Comparison of ENCODE assay signal across 8 cellular contexts in genomic region chr2:8543412-8544167, GRCh38.
DNase-seq lines count a peak whose midpoint lies in the region; ATAC-seq and TF ChIP-seq lines count a peak whose summit lies in the region.

No MANE protein-coding gene starts in this region.

- H3K36me3 Mint-ChIP-seq in naive B cell: peaks cover 0 to 8% of the 10 kb centered on the region in 2 donors

- TF ChIP-seq CTCF in thyroid gland (IDR thresholded peaks at IDR 0.05): no peak

- H3K4me3 ChIP-seq in thymus (ENCODE audit: low read length) (no peak overlapping the region), thyroid gland (replicated peaks in 1 of 3) (no peak overlapping the region)

- H3K27ac ChIP-seq in thymus (ENCODE audit: low read depth) (peak overlapping the region; percentile 38), thyroid gland (no peak overlapping the region)

- H3K36me3 ChIP-seq in thymus (ENCODE audit: control insufficient read depth, insufficient read depth): no peaks in the 10 kb centered on the region
- H3K36me3 ChIP-seq in thyroid gland: no peaks in the 10 kb centered on the region

- peaks cover 21 to 42% (median 41%) of the 10 kb centered on the region in 3 donors for H3K4me1 Mint-ChIP-seq in naive B cell

- H3K4me3 Mint-ChIP-seq in naive B cell: peak overlapping the region; percentile 1 to 90 (median 74)

- H3K4me1 ChIP-seq in thymus (ENCODE audit: control insufficient read depth, insufficient read depth, low read length): peaks cover 52% of the 10 kb centered on the region
- peaks cover 23 to 50% of the 10 kb centered on the region in 2 donors for H3K4me1 ChIP-seq in thyroid gland

- H3K27me3 Mint-ChIP-seq in naive B cell: peaks cover 76 to 85% (median 83%) of the 10 kb centered on the region in 3 donors

- H3K9me3 Mint-ChIP-seq in naive B cell: no peaks in the 10 kb centered on the region

- peak; percentile 68 for ATAC-seq in GM21360 (IDR thresholded peaks at IDR 0.05; ENCODE audit: unreplicated experiment)
- ATAC-seq in HG03571 (IDR thresholded peaks at IDR 0.05; ENCODE audit: unreplicated experiment): peak; percentile 72
- ATAC-seq in naive B cell (ENCODE audit: low read depth in 2 of 2): peak; percentile 44 to 62

- H3K9me3 ChIP-seq in thymus (ENCODE audit: control insufficient read depth) (no peaks in the 10 kb centered on the region), thyroid gland (no peaks in the 10 kb centered on the region)

- TF ChIP-seq POLR2A in thyroid gland (IDR thresholded peaks at IDR 0.05): no peak

- intact Hi-C loops in thyroid gland (cut with DNase I): loop anchor here (5.0 kb wide), 1 partner anchor 129 kb away; no protein-coding TSS in a partner anchor

- H3K27me3 ChIP-seq in thymus (ENCODE audit: control insufficient read depth, insufficient read depth) (no peaks in the 10 kb centered on the region), thyroid gland (no peaks in the 10 kb centered on the region)

- H3K27ac Mint-ChIP-seq in naive B cell: peak overlapping the region in 5 of 6 donors; percentile 25 to 86 (median 81)

- WGBS in thymus: 23% methylated on average over 28 of the region's 28 CpGs
- WGBS in thyroid gland, 2 donors: 73 to 88% methylated on average over 24 to 27 of the region's 28 CpGs

- DNase-seq in Daoy (ENCODE audit: low read depth) (peak; percentile 91), T1000 (lab: John Stamatoyannopoulos, UW) (peak; percentile 74), naive B cell (peak; percentile 22), thyroid gland (no peak)
- peak; percentile 43 for DNase-seq in central memory CD4-positive, alpha-beta T cell

Comparison
In these comparisons a context has a peak if more than half of its experiments do, and no peak if none do; other contexts are left out.
1. DNase-seq: peak in Daoy (single experiment), T1000 (single experiment), central memory CD4-positive, alpha-beta T cell (single experiment) and naive B cell (single experiment); none in thyroid gland (0 of 2).
2. Peak in every context shown above with its lines, with median percentiles within 50 percentile points of each other: ATAC-seq.